Comparison of ENCODE assay signal across 37 cellular contexts in the genomic region with DNA sequence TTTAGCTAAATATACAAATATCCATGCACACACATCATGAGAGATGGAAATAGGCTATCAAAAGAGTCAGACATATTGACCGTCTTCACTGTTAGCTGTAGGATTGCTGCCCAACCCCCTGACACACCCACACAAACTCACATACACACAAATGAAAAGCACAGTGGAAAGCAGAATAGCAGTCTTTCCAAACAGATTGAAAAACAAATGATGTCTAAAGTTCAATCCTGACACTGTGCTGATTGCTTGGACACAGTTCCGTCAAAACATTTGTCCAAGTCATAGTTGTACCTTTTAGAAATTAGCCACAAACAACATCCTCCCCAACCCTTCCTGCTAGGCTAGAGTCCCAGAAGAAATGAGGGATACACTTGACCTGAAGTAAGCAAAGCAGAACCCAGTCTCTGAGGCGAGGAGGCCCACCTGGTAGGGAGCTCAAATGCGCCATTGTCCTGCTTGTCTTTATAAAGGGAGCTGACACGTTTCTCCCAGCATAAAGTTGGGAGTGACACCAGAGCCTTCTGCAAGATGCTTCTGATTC. TPM values are rescaled to one million over a fixed set of nuclear protein-coding genes. Genes with fewer than 3 reads are reported as not detected.
"Had no signal": no experiment of that assay in that cellular context is flagged by ENCODE, and none has a peak within 500 bp of the region (broad histone marks: within the 10 kb centered on the region; RNA-seq: fewer than 3 reads in every experiment).

A gene (plus strand): TSS at position 491 of the 541 bp plus-strand sequence. CDS start 38 bp downstream, at position 529.

- H3K4me3 Mint-ChIP-seq: activated B cell treated with CpG ODN at 0.5 μM for 24 hours; activated CD8-positive, alpha-beta memory T cell treated with anti-CD3 and anti-CD28 coated beads, Interleukin-2, amount 10 ng/mL, durations not matched to agents 7 days and 5 days; activated CD8-positive, alpha-beta T cell treated with anti-CD3 and anti-CD28 coated beads for 36 hours; activated naive CD8-positive, alpha-beta T cell; activated T-helper 1 cell treated with anti-CD3 and anti-CD28 coated beads, Interleukin-12 subunit alpha, Interleukin-12 subunit beta, Interleukin-2, Interleukin-4 antibody, amounts not matched to agents 30 ng/mL and 10 ng/mL and 1 ng/mL, durations not matched to agents 14 hours and 24 hours and 36 hours; effector memory CD8-positive, alpha-beta T cell; T-cell; T-helper 1 cell treated with Interleukin-12 subunit alpha and Interleukin-12 subunit beta and Interleukin-4 antibody, amounts not matched to agents 30 μg/mL and 1 μg/mL, for 36 hours; T-helper 2 cell treated with Interferon-gamma antibody and Interleukin-4, amounts not matched to agents 5 μg/mL and 100 μg/mL, for 36 hours had no signal

- H3K27me3 ChIP-seq: brain microvascular endothelial cell, esophagus muscularis mucosa, foreskin keratinocyte, gastrocnemius medialis had no signal

- H3K4me1 ChIP-seq: esophagus muscularis mucosa, foreskin keratinocyte, gastrocnemius medialis had no signal

- H3K36me3 Mint-ChIP-seq: activated CD8-positive, alpha-beta memory T cell treated with anti-CD3 and anti-CD28 coated beads, Interleukin-2, amount 10 ng/mL, durations not matched to agents 7 days and 5 days had no signal

- ATAC-seq: activated CD4-positive, CD25-positive, alpha-beta regulatory T cell treated with anti-CD3 and anti-CD28 coated beads, Interleukin-2, amount 50 U/mL, for 24 hours; activated CD8-positive, alpha-beta memory T cell treated with anti-CD3 and anti-CD28 coated beads, Interleukin-2, amount 10 ng/mL, durations not matched to agents 7 days and 5 days; activated CD8-positive, alpha-beta T cell treated with anti-CD3 and anti-CD28 coated beads for 36 hours; effector memory CD8-positive, alpha-beta T cell; foreskin keratinocyte; gastrocnemius medialis; T-cell had no signal

- H3K9me3 ChIP-seq: esophagus muscularis mucosa, gastrocnemius medialis had no signal

- H3K27me3 Mint-ChIP-seq: activated B cell treated with CpG ODN at 0.5 μM for 24 hours; activated CD8-positive, alpha-beta memory T cell treated with anti-CD3 and anti-CD28 coated beads, Interleukin-2, amount 10 ng/mL, durations not matched to agents 7 days and 5 days; activated CD8-positive, alpha-beta T cell treated with anti-CD3 and anti-CD28 coated beads for 36 hours; activated naive CD8-positive, alpha-beta T cell; effector memory CD8-positive, alpha-beta T cell; T-cell had no signal

- H3K4me1 Mint-ChIP-seq: activated B cell treated with CpG ODN at 0.5 μM for 24 hours; activated CD8-positive, alpha-beta memory T cell treated with anti-CD3 and anti-CD28 coated beads, Interleukin-2, amount 10 ng/mL, durations not matched to agents 7 days and 5 days had no signal

- H3K27ac ChIP-seq: brain microvascular endothelial cell, esophagus muscularis mucosa, foreskin keratinocyte, gastrocnemius medialis, WERI-Rb-1 had no signal

- H3K27ac Mint-ChIP-seq: activated B cell treated with CpG ODN at 0.5 μM for 24 hours; activated CD8-positive, alpha-beta memory T cell treated with anti-CD3 and anti-CD28 coated beads, Interleukin-2, amount 10 ng/mL, durations not matched to agents 7 days and 5 days; activated CD8-positive, alpha-beta T cell treated with anti-CD3 and anti-CD28 coated beads for 36 hours; activated naive CD8-positive, alpha-beta T cell; activated T-helper 1 cell treated with anti-CD3 and anti-CD28 coated beads, Interleukin-12 subunit alpha, Interleukin-12 subunit beta, Interleukin-2, Interleukin-4 antibody, amounts not matched to agents 30 ng/mL and 10 ng/mL and 1 ng/mL, durations not matched to agents 14 hours and 24 hours and 36 hours; activated T-helper 2 cell treated with anti-CD3 and anti-CD28 coated beads, Interferon-gamma antibody, Interleukin-2, Interleukin-4, amounts not matched to agents 10 μg/mL and 5 μg/mL and 100 μg/mL, durations not matched to agents 14 hours and 24 hours and 36 hours; effector memory CD8-positive, alpha-beta T cell; T-cell; T-helper 1 cell treated with Interleukin-12 subunit alpha and Interleukin-12 subunit beta and Interleukin-4 antibody, amounts not matched to agents 30 μg/mL and 1 μg/mL, for 36 hours; T-helper 2 cell treated with Interferon-gamma antibody and Interleukin-4, amounts not matched to agents 5 μg/mL and 100 μg/mL, for 36 hours had no signal

- H3K4me3 ChIP-seq: esophagus muscularis mucosa, gastrocnemius medialis had no signal

- DNase-seq: activated B cell treated with CpG ODN at 0.5 μM for 24 hours; activated CD4-positive, alpha-beta T cell treated with anti-CD3 and anti-CD28 coated beads for 48 hours; activated CD4-positive, alpha-beta T cell treated with anti-CD3 and anti-CD28 coated beads, Interleukin-2, amount 50 U/mL, for 1 hour; activated CD4-positive, alpha-beta T cell treated with anti-CD3 and anti-CD28 coated beads, Interleukin-2, amount 50 U/mL, for 48 hours; activated CD8-positive, alpha-beta memory T cell treated with anti-CD3 and anti-CD28 coated beads, Interleukin-2, amount 10 ng/mL, durations not matched to agents 7 days and 5 days; activated CD8-positive, alpha-beta memory T cell treated with anti-CD3 and anti-CD28 coated beads, Interleukin-2, amount 50 U/mL, for 4 hours; activated CD8-positive, alpha-beta T cell treated with anti-CD3 and anti-CD28 coated beads for 36 hours; activated effector memory CD4-positive, alpha-beta T cell treated with anti-CD3 and anti-CD28 coated beads, Interleukin-2, amount 50 U/mL, for 16 hours; activated naive CD4-positive, alpha-beta T cell; activated naive CD4-positive, alpha-beta T cell treated with anti-CD3 and anti-CD28 coated beads, Interleukin-2, amount 50 U/mL, for 16 hours; activated T-cell treated with anti-CD3 and anti-CD28 coated beads, Interleukin-2, amount 50 U/mL, for 1 hour; activated T-cell treated with anti-CD3 and anti-CD28 coated beads, Interleukin-2, amount 50 U/mL, for 48 hours; amniotic stem cell; anterior cingulate cortex; brain microvascular endothelial cell; caudate nucleus; cortex of kidney; dermis blood vessel endothelial cell; effector CD4-positive, alpha-beta T cell; effector memory CD8-positive, alpha-beta T cell; erythroblast; foreskin keratinocyte; gastrocnemius medialis; glutamatergic neuron; T-cell; T1000; WERI-Rb-1 had no signal

- H3K9me3 Mint-ChIP-seq: activated B cell treated with CpG ODN at 0.5 μM for 24 hours; activated CD8-positive, alpha-beta T cell treated with anti-CD3 and anti-CD28 coated beads for 36 hours; activated T-helper 1 cell treated with anti-CD3 and anti-CD28 coated beads, Interleukin-12 subunit alpha, Interleukin-12 subunit beta, Interleukin-2, Interleukin-4 antibody, amounts not matched to agents 30 ng/mL and 10 ng/mL and 1 ng/mL, durations not matched to agents 14 hours and 24 hours and 36 hours; activated T-helper 2 cell treated with anti-CD3 and anti-CD28 coated beads, Interferon-gamma antibody, Interleukin-2, Interleukin-4, amounts not matched to agents 10 μg/mL and 5 μg/mL and 100 μg/mL, durations not matched to agents 14 hours and 24 hours and 36 hours; effector memory CD8-positive, alpha-beta T cell; T-helper 1 cell treated with Interleukin-12 subunit alpha and Interleukin-12 subunit beta and Interleukin-4 antibody, amounts not matched to agents 30 μg/mL and 1 μg/mL, for 36 hours; T-helper 2 cell treated with Interferon-gamma antibody and Interleukin-4, amounts not matched to agents 5 μg/mL and 100 μg/mL, for 36 hours had no signal

- H3K36me3 ChIP-seq: brain microvascular endothelial cell, esophagus muscularis mucosa, gastrocnemius medialis, WERI-Rb-1 had no signal

RNA-seq across cellular contexts. Expression of the gene that starts here (rescaled TPM):
- total RNA-seq: activated B cell treated with CpG ODN at 0.5 μM for 24 hours; activated CD8-positive, alpha-beta memory T cell treated with anti-CD3 and anti-CD28 coated beads for 36 hours; activated CD8-positive, alpha-beta T cell treated with anti-CD3 and anti-CD28 coated beads for 36 hours; activated T-helper 1 cell treated with anti-CD3 and anti-CD28 coated beads, Interleukin-12 subunit alpha, Interleukin-12 subunit beta, Interleukin-2, Interleukin-4 antibody, amounts not matched to agents 30 ng/mL and 10 ng/mL and 1 ng/mL, durations not matched to agents 14 hours and 24 hours and 36 hours; activated T-helper 2 cell treated with anti-CD3 and anti-CD28 coated beads, Interferon-gamma antibody, Interleukin-2, Interleukin-4, amounts not matched to agents 10 μg/mL and 5 μg/mL and 100 μg/mL, durations not matched to agents 14 hours and 24 hours and 36 hours; astrocyte; chondrocyte; dermis blood vessel endothelial cell; esophagus muscularis mucosa; foreskin keratinocyte; gastrocnemius medialis; T-cell had no signal
